In the genomic region with DNA sequence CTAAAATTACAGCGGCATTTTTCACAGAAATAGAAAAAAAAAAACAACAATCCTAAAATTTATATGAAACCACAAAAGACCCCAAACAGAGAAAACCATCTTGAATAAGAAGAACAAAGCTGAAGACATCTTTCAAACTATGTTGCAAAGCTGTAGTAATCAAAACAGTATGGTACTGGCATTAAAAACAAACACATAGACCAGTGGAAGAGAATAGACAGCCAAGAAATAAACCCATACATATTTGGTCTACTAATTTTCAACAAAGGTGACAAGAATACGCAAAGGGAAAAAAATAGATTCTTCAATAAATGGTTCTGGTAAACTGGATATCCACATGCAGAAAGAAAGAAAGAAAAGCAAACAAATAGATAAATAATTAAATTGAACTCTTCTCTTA, we compare ENCODE assay signal across 3 cellular contexts.
TF ChIP-seq lines count a peak whose summit lies in the region.

No MANE protein-coding gene starts in this region.

TF ChIP-seq in HCT116, 20 proteins besides CTCF, POLR2A, EP300 and RAD21:
- TF ChIP-seq EGR1 (IDR thresholded peaks at IDR 0.05; ENCODE audit: low read depth) (no peak), CBX3 (IDR thresholded peaks at IDR 0.05; ENCODE audit: low read depth) (peak; percentile 79; the same call in 1 of the 2 replicates)
- TF ChIP-seq, protein P1, sequence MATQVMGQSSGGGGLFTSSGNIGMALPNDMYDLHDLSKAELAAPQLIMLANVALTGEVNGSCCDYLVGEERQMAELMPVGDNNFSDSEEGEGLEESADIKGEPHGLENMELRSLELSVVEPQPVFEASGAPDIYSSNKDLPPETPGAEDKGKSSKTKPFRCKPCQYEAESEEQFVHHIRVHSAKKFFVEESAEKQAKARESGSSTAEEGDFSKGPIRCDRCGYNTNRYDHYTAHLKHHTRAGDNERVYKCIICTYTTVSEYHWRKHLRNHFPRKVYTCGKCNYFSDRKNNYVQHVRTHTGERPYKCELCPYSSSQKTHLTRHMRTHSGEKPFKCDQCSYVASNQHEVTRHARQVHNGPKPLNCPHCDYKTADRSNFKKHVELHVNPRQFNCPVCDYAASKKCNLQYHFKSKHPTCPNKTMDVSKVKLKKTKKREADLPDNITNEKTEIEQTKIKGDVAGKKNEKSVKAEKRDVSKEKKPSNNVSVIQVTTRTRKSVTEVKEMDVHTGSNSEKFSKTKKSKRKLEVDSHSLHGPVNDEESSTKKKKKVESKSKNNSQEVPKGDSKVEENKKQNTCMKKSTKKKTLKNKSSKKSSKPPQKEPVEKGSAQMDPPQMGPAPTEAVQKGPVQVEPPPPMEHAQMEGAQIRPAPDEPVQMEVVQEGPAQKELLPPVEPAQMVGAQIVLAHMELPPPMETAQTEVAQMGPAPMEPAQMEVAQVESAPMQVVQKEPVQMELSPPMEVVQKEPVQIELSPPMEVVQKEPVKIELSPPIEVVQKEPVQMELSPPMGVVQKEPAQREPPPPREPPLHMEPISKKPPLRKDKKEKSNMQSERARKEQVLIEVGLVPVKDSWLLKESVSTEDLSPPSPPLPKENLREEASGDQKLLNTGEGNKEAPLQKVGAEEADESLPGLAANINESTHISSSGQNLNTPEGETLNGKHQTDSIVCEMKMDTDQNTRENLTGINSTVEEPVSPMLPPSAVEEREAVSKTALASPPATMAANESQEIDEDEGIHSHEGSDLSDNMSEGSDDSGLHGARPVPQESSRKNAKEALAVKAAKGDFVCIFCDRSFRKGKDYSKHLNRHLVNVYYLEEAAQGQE (IDR thresholded peaks at IDR 0.05; ENCODE audit: low read depth) = no peak

TF ChIP-seq in HEK293, 187 proteins besides CTCF, POLR2A, EP300 and RAD21 (continues in another document):
- TF ChIP-seq ZNF747 (tag by site-specific recombination; IDR thresholded peaks at IDR 0.05) = no peak
- 0 out of 2 replicates have a peak, but pooled peaks have one; percentile 28 for TF ChIP-seq TRIM28 (IDR thresholded peaks at IDR 0.05; ENCODE audit: borderline replicate concordance, low read length)
- TF ChIP-seq SETDB1 (IDR thresholded peaks at IDR 0.05; ENCODE audit: insufficient read length, low read length) = peak; percentile 39
- TF ChIP-seq, protein P2, sequence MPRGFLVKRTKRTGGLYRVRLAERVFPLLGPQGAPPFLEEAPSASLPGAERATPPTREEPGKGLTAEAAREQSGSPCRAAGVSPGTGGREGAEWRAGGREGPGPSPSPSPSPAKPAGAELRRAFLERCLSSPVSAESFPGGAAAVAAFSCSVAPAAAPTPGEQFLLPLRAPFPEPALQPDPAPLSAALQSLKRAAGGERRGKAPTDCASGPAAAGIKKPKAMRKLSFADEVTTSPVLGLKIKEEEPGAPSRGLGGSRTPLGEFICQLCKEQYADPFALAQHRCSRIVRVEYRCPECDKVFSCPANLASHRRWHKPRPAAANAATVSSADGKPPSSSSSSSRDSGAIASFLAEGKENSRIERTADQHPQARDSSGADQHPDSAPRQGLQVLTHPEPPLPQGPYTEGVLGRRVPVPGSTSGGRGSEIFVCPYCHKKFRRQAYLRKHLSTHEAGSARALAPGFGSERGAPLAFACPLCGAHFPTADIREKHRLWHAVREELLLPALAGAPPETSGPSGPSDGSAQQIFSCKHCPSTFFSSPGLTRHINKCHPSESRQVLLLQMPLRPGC (tag by site-specific recombination; IDR thresholded peaks at IDR 0.05) = no peak
- TF ChIP-seq ZNF280D (tag by site-specific recombination; IDR thresholded peaks at IDR 0.05) = peak; percentile 83; the same call in 1 of the 2 replicates
- TF ChIP-seq ZNF585B (tag by site-specific recombination; IDR thresholded peaks at IDR 0.05) = no peak
- TF ChIP-seq ZSCAN16 (tag by site-specific recombination; IDR thresholded peaks at IDR 0.05) = no peak
- no peak for TF ChIP-seq ZNF18 (tag by site-specific recombination; IDR thresholded peaks at IDR 0.05)
- no peak for TF ChIP-seq ZNF510 (tag by site-specific recombination; IDR thresholded peaks at IDR 0.05; ENCODE audit: insufficient replicate concordance)
- no peak for TF ChIP-seq PATZ1 (tag by site-specific recombination; IDR thresholded peaks at IDR 0.05)

TF ChIP-seq in K562, 482 proteins besides CTCF, POLR2A, EP300 and RAD21:
- TF ChIP-seq RBM25 (IDR thresholded peaks at IDR 0.05; ENCODE audit: low read depth, low read length, severe bottlenecking) = peak; percentile 85
- TF ChIP-seq, protein P3, sequence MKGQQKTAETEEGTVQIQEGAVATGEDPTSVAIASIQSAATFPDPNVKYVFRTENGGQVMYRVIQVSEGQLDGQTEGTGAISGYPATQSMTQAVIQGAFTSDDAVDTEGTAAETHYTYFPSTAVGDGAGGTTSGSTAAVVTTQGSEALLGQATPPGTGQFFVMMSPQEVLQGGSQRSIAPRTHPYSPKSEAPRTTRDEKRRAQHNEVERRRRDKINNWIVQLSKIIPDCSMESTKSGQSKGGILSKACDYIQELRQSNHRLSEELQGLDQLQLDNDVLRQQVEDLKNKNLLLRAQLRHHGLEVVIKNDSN (CRISPR knock-in tag; IDR thresholded peaks at IDR 0.05) = no peak
TF ChIP-seq in K562: peak in this region for 1.
